In the genomic region with DNA sequence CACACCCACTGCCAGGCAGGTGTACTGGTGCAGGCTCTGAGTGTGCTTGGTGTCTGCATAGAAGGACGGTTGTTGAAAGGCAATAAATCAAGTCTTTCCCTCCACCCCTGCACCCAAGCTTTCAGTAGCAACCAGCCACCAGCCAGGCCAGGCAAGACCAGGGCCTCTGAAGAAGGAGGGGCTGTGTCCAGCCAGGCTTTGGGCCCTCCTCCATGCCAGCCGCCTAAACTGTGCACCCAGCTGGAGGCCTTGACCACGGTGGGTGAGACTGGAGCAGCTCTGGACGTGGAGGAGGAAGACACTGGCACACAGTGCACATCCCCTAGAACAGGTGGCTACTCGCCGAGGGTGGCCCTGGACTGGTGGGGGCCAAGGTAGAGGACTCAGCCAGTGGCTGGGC, we compare ENCODE assay signal across 25 cellular contexts. TPM values are rescaled to one million over a fixed set of nuclear protein-coding genes. Genes with fewer than 3 reads are reported as not detected.
"Had no signal": no experiment of that assay in that cellular context is flagged by ENCODE, and none has a peak within 500 bp of the region (broad histone marks: within the 10 kb centered on the region; RNA-seq: fewer than 3 reads in every experiment).

No MANE protein-coding gene starts in this region.

- H3K27ac Mint-ChIP-seq: activated CD4-positive, alpha-beta memory T cell treated with anti-CD3 and anti-CD28 coated beads, Interleukin-2, amount 10 ng/mL, durations not matched to agents 7 days and 5 days; endodermal cell; naive B cell had no signal

- FAIRE-seq: keratinocyte had no signal

- H3K9me3 Mint-ChIP-seq: activated CD4-positive, alpha-beta memory T cell treated with anti-CD3 and anti-CD28 coated beads, Interleukin-2, amount 10 ng/mL, durations not matched to agents 7 days and 5 days; activated naive CD4-positive, alpha-beta T cell treated with anti-CD3 and anti-CD28 coated beads, Interleukin-2, amount 10 ng/mL, durations not matched to agents 7 days and 5 days; central memory CD8-positive, alpha-beta T cell; endodermal cell had no signal

- H3K36me3 Mint-ChIP-seq: activated naive CD4-positive, alpha-beta T cell treated with anti-CD3 and anti-CD28 coated beads, Interleukin-2, amount 10 ng/mL, durations not matched to agents 7 days and 5 days had no signal

- H3K36me3 ChIP-seq: colonic mucosa, esophagus squamous epithelium, gastrocnemius medialis, heart left ventricle, left lung, upper lobe of left lung had no signal

- H3K4me3 ChIP-seq: colonic mucosa, esophagus squamous epithelium, gastrocnemius medialis, heart left ventricle, left lung, lung, upper lobe of left lung had no signal

- DNase-seq: activated CD4-positive, alpha-beta memory T cell treated with anti-CD3 and anti-CD28 coated beads, Interleukin-2, amount 10 ng/mL, durations not matched to agents 7 days and 5 days; activated CD4-positive, alpha-beta T cell treated with anti-CD3 and anti-CD28 coated beads for 48 hours; activated effector memory CD4-positive, alpha-beta T cell treated with anti-CD3 and anti-CD28 coated beads, Interleukin-2, amount 50 U/mL, for 16 hours; activated naive CD4-positive, alpha-beta T cell treated with anti-CD3 and anti-CD28 coated beads, Interleukin-2, amount 10 ng/mL, durations not matched to agents 7 days and 5 days; activated T-cell treated with anti-CD3 and anti-CD28 coated beads for 4 hours; aorta; colonic mucosa; endodermal cell; esophagus squamous epithelium; gastrocnemius medialis; heart left ventricle; left lung; naive B cell; stimulated activated CD4-positive, alpha-beta T cell treated with anti-CD3 and anti-CD28 coated beads, Interleukin-4, amount 100 ng/mL, for 1 hour; stimulated activated naive CD4-positive, alpha-beta T cell; upper lobe of left lung had no signal

- H3K4me1 ChIP-seq: colonic mucosa had no signal

- H3K4me3 Mint-ChIP-seq: activated CD4-positive, alpha-beta memory T cell treated with anti-CD3 and anti-CD28 coated beads, Interleukin-2, amount 10 ng/mL, durations not matched to agents 7 days and 5 days; activated naive CD4-positive, alpha-beta T cell treated with anti-CD3 and anti-CD28 coated beads, Interleukin-2, amount 10 ng/mL, durations not matched to agents 7 days and 5 days; central memory CD8-positive, alpha-beta T cell; endodermal cell had no signal

- H3K27ac ChIP-seq: colonic mucosa, esophagus squamous epithelium, gastrocnemius medialis, heart left ventricle, left lung, upper lobe of left lung had no signal

- ATAC-seq: gastrocnemius medialis, heart left ventricle, left lung had no signal

- H3K9me3 ChIP-seq: colonic mucosa, esophagus squamous epithelium, gastrocnemius medialis, heart left ventricle, left lung, upper lobe of left lung had no signal

RNA-seq across cellular contexts. Expression of a gene that starts 4.9 kb away (rescaled TPM):
- total RNA-seq: activated CD4-positive, alpha-beta memory T cell treated with anti-CD3 and anti-CD28 coated beads, Interleukin-2, amount 10 ng/mL, durations not matched to agents 7 days and 5 days; aorta; colonic mucosa; esophagus squamous epithelium; heart left ventricle; mesenteric fat pad; mucosa of gallbladder; omental fat pad; posterior vena cava; renal cortical epithelial cell; T-helper 2 cell treated with Interferon-gamma antibody and Interleukin-4, amounts not matched to agents 100 ng/mL and 5 ng/mL, for 36 hours; upper lobe of left lung had no signal
- polyA plus RNA-seq: aorta, heart left ventricle, keratinocyte had no signal

RNA-seq across cellular contexts. Expression of a gene that starts 39.3 kb away (rescaled TPM):
- total RNA-seq: activated CD4-positive, alpha-beta memory T cell treated with anti-CD3 and anti-CD28 coated beads, Interleukin-2, amount 10 ng/mL, durations not matched to agents 7 days and 5 days; aorta; colonic mucosa; esophagus squamous epithelium; mesenteric fat pad; mucosa of gallbladder; omental fat pad; posterior vena cava; renal cortical epithelial cell; T-helper 2 cell treated with Interferon-gamma antibody and Interleukin-4, amounts not matched to agents 100 ng/mL and 5 ng/mL, for 36 hours had no signal
- polyA plus RNA-seq: aorta, keratinocyte had no signal
